In genomic region chr3:125374996-125375941, GRCh38 we compare ENCODE assay signal across 8 cellular contexts. TPM values are rescaled to one million over a fixed set of nuclear protein-coding genes. Genes with fewer than 3 reads are reported as not detected.
DNase-seq lines count a peak whose midpoint lies in the region; ATAC-seq lines count a peak whose summit lies in the region.

Gene ZNF148, minus strand, starts transcription at chr3:125375325. Its CDS starts 61,685 bp downstream, at chr3:125313640.

- intact Hi-C loops in CD4-positive, alpha-beta memory T cell (cut with micrococcal nuclease) = loop anchor here (1.0 to 10.0 kb wide), 7 partner anchors 16 to 645 kb away; partner anchors contain the start of genes OSBPL11, SNX4 and UMPS

- H3K4me1 Mint-ChIP-seq in CD4-positive, alpha-beta memory T cell = peaks cover 28 to 53% (median 42%) of the 10 kb centered on the region in 4 donors
- peaks cover 28 to 43% of the 10 kb centered on the region in 2 donors for H3K4me1 Mint-ChIP-seq in effector memory CD8-positive, alpha-beta T cell (ENCODE audit: low read depth in 2 of 2)
- H3K4me1 Mint-ChIP-seq in memory B cell = peaks cover 24% of the 10 kb centered on the region

- no peaks in the 10 kb centered on the region for H3K27me3 ChIP-seq in CD4-positive, alpha-beta memory T cell (ENCODE audit: insufficient read depth, low read length)

- peak within 1 kb of the TSS; percentile 97 to 100 (median 98) for H3K27ac Mint-ChIP-seq in CD4-positive, alpha-beta memory T cell
- peak within 1 kb of the TSS; percentile 99 to 100 for H3K27ac Mint-ChIP-seq in effector memory CD8-positive, alpha-beta T cell
- peak within 1 kb of the TSS; percentile 88 for H3K27ac Mint-ChIP-seq in memory B cell

- H3K4me1 ChIP-seq in CD4-positive, alpha-beta memory T cell (ENCODE audit: insufficient read depth, low read length) = peaks cover 33% of the 10 kb centered on the region

- H3K36me3 Mint-ChIP-seq in CD4-positive, alpha-beta memory T cell = peaks cover 12 to 30% of the 10 kb centered on the region in 2 donors
- peaks cover 24% of the 10 kb centered on the region for H3K36me3 Mint-ChIP-seq in effector memory CD8-positive, alpha-beta T cell (ENCODE audit: insufficient read depth)
- peaks cover 6% of the 10 kb centered on the region for H3K36me3 Mint-ChIP-seq in memory B cell

- DNase-seq in CD4-positive, alpha-beta memory T cell = peak; percentile 90 to 93 (median 92)
- DNase-seq in HT-29 (ENCODE audit: low spot score) (peak; percentile 94), NOMO-1 treated with DMSO at 0.1 percent for 48 hours (lab: John Stamatoyannopoulos, UW; ENCODE audit: unreplicated experiment) (peak; percentile 80), memory B cell (ENCODE audit: low spot score in 2 of 2) (peak; percentile 86 to 89)
- DNase-seq in activated CD8-positive, alpha-beta memory T cell treated with anti-CD3 and anti-CD28 coated beads for 4 hours (ENCODE audit: low read depth in 2 of 2) = peak; percentile 81
- DNase-seq in effector memory CD8-positive, alpha-beta T cell = peak; percentile 85 to 90 (median 89)
- peak; percentile 80 for DNase-seq in stimulated activated CD8-positive, alpha-beta memory T cell treated with anti-CD3 and anti-CD28 coated beads, Interleukin-12 subunit alpha, Interleukin-12 subunit beta, amount 100 ng/mL, for 1 hour (ENCODE audit: low read depth)

- POLR2A ChIA-PET in CD4-positive, alpha-beta memory T cell (lab: Charles Lee; ENCODE audit: partially characterized antibody) = interaction anchor here (0.6 to 2.4 kb wide), 16 partner anchors 10 to 1790 kb away, joined by 3 to 15 read pairs (median 4); partner anchors contain the start of genes HACD2, OSBPL11, SNX4 and UMPS

- peak; percentile 81 for ATAC-seq in GM19467 (IDR thresholded peaks at IDR 0.05; ENCODE audit: unreplicated experiment)
- peak; percentile 94 for ATAC-seq in effector memory CD8-positive, alpha-beta T cell (replicated peaks)
- ATAC-seq in memory B cell (ENCODE audit: low read depth) = peak; percentile 94

- H3K4me3 ChIP-seq in CD4-positive, alpha-beta memory T cell (ENCODE audit: low read length in 2 of 2) = peak within 1 kb of the TSS; percentile 77 to 93

- no peaks in the 10 kb centered on the region for H3K9me3 ChIP-seq in CD4-positive, alpha-beta memory T cell (ENCODE audit: control insufficient read depth in 1 of 2, low read length in 2 of 2)

- no peaks in the 10 kb centered on the region for H3K9me3 Mint-ChIP-seq in CD4-positive, alpha-beta memory T cell
- H3K9me3 Mint-ChIP-seq in effector memory CD8-positive, alpha-beta T cell = no peaks in the 10 kb centered on the region
- H3K9me3 Mint-ChIP-seq in memory B cell = no peaks in the 10 kb centered on the region

- peak within 1 kb of the TSS; percentile 93 to 100 (median 97) for H3K4me3 Mint-ChIP-seq in CD4-positive, alpha-beta memory T cell
- H3K4me3 Mint-ChIP-seq in effector memory CD8-positive, alpha-beta T cell = peak within 1 kb of the TSS; percentile 89 to 92
- peak within 1 kb of the TSS; percentile 93 for H3K4me3 Mint-ChIP-seq in memory B cell

- H3K27me3 Mint-ChIP-seq in CD4-positive, alpha-beta memory T cell = no peaks in the 10 kb centered on the region
- no peaks in the 10 kb centered on the region for H3K27me3 Mint-ChIP-seq in effector memory CD8-positive, alpha-beta T cell
- no peaks in the 10 kb centered on the region for H3K27me3 Mint-ChIP-seq in memory B cell

- CTCF ChIA-PET in CD4-positive, alpha-beta memory T cell (lab: Charles Lee; ENCODE audit: partially characterized antibody) = interaction anchor here (0.6 to 1.5 kb wide), 4 partner anchors 11 to 322 kb away, joined by 3 to 4 read pairs (median 3); no protein-coding TSS in a partner anchor

- peak within 1 kb of the TSS; percentile 94 for H3K27ac ChIP-seq in CD4-positive, alpha-beta memory T cell (ENCODE audit: low read depth, low read length)

- H3K36me3 ChIP-seq in CD4-positive, alpha-beta memory T cell (ENCODE audit: insufficient read depth, low read length) = no peaks in the 10 kb centered on the region

RNA-seq across cellular contexts. Expression of gene ZNF148, which starts in this region (rescaled TPM):
- 10 to 100 TPM; 60.6 to 61.4 TPM for total RNA-seq in CD4-positive, alpha-beta memory T cell
- 10 to 100 TPM; 66.6 to 74.7 TPM for polyA plus RNA-seq in CD4-positive, alpha-beta memory T cell
- 18.8 and 34.3 TPM in 2 replicates for total RNA-seq in HT-29 (2014; rRNA removed; shearing (Covaris generic))

Comparison
In these comparisons a context has a peak if more than half of its experiments do, and no peak if none do; other contexts are left out.
1. Peak in every context shown above with its lines: DNase-seq, ATAC-seq, H3K4me3 ChIP-seq and H3K27ac ChIP-seq.